In the genomic region with DNA sequence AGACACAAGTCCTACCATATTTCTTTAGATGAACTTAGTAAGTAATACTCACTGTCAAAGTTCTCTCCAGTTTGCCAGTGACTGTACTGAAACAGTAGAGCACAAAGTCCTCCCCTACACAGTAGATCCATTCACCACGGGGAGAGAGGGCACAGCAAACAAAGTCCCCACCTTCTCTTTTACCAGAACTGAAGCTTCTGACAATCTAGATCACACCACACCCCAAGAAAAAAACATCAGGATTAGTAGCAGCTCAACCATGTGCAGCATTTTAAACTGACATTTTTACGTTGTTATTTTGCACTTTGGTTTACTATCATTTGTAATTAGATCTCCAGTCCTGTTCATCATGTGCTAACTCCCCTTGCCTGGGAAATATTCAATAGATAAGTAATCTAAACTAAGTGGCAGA, we compare ENCODE assay signal across 23 cellular contexts. TPM values are rescaled to one million over a fixed set of nuclear protein-coding genes. Genes with fewer than 3 reads are reported as not detected.
A peak's percentile ranks its signal among the peaks of the same experiment; 100 is the strongest.
DNase-seq lines count a peak whose midpoint lies in the region; ATAC-seq, FAIRE-seq and TF ChIP-seq lines count a peak whose summit lies in the region.
"Had no signal": no experiment of that assay in that cellular context is flagged by ENCODE, and none has a peak within 500 bp of the region (broad histone marks: within the 10 kb centered on the region; RNA-seq: fewer than 3 reads in every experiment).

No MANE protein-coding gene starts in this region.

- H3K9me3 ChIP-seq in HepG2 (ENCODE audit: low read length) (no peaks in the 10 kb centered on the region), right lobe of liver (no peaks in the 10 kb centered on the region), BE2C (no peaks in the 10 kb centered on the region)
- H3K9me3 ChIP-seq: MG63 had no signal

- H3K4me1 Mint-ChIP-seq in activated CD4-positive, alpha-beta T cell treated with anti-CD3 and anti-CD28 coated beads for 36 hours: peaks cover 25% of the 10 kb centered on the region
- H3K4me1 Mint-ChIP-seq in memory B cell: peaks cover 15% of the 10 kb centered on the region

- WGBS in HepG2 (ENCODE audit: low lambda C conversion rate): 0% methylated on average over 2 of the region's 2 CpGs
- 67% methylated on average over 2 of the region's 2 CpGs for WGBS in right lobe of liver (ENCODE audit: insufficient coverage, low coverage, low lambda C conversion rate, missing lambda C conversion rate)

- peak overlapping the region; percentile 49 for H3K9ac ChIP-seq in HepG2 (ENCODE audit: insufficient read depth, low read depth, low read length)
- H3K9ac ChIP-seq: GM23248 had no signal

- H3K9me3 Mint-ChIP-seq in activated CD4-positive, alpha-beta T cell treated with anti-CD3 and anti-CD28 coated beads for 36 hours (ENCODE audit: low read depth): no peaks in the 10 kb centered on the region
- peaks cover 3% of the 10 kb centered on the region for H3K9me3 Mint-ChIP-seq in memory B cell
- H3K9me3 Mint-ChIP-seq: H9, HFFc6 had no signal

- H3K79me2 ChIP-seq in HepG2 (ENCODE audit: insufficient read depth, low read length): no peaks in the 10 kb centered on the region

- H3K27ac ChIP-seq in HepG2 (ENCODE audit: extremely low read length, insufficient read depth, low read length) (peak overlapping the region; percentile 80), right lobe of liver (no peak overlapping the region), RWPE1 (no peak overlapping the region)
- H3K27ac ChIP-seq: 22Rv1, GM23248 had no signal

- H3K27ac Mint-ChIP-seq in activated CD4-positive, alpha-beta T cell treated with anti-CD3 and anti-CD28 coated beads for 36 hours: peak overlapping the region; percentile 30
- H3K27ac Mint-ChIP-seq in memory B cell: peak overlapping the region; percentile 14
- H3K27ac Mint-ChIP-seq: H9, HFFc6 had no signal

- H3K36me3 Mint-ChIP-seq in activated CD4-positive, alpha-beta T cell treated with anti-CD3 and anti-CD28 coated beads for 36 hours (ENCODE audit: low read depth): peaks cover 49% of the 10 kb centered on the region
- H3K36me3 Mint-ChIP-seq in memory B cell: peaks cover 30% of the 10 kb centered on the region

- TF ChIP-seq CTCF in HepG2 (CRISPR knock-in tag; IDR thresholded peaks at IDR 0.05) (no peak), right lobe of liver (IDR thresholded peaks at IDR 0.05) (no peak), RWPE1 (conservative IDR thresholded peaks at IDR 0.05; ENCODE audit: low read depth) (no peak), BE2C (IDR thresholded peaks at IDR 0.05; ENCODE audit: low read depth, low read length) (no peak)

- peaks cover 29% of the 10 kb centered on the region for H3K4me1 ChIP-seq in HepG2 (ENCODE audit: insufficient read depth, low read length)
- H3K4me1 ChIP-seq in right lobe of liver: peaks cover 0 to 11% (median 5%) of the 10 kb centered on the region in 4 donors
- no peaks in the 10 kb centered on the region for H3K4me1 ChIP-seq in BE2C

- in situ Hi-C loops in HepG2 (cut with HindIII; ENCODE audit: extremely low pct_ligation_motif_present, low pct_unique_long_range_greater_than_20kb): no loop called here

- H3K4me3 ChIP-seq in HepG2 (replicated peaks in 1 of 3; ENCODE audit: insufficient read depth in 1 of 3, low read depth in 2 of 3, low read length in 3 of 3) (no peak overlapping the region), right lobe of liver (no peak overlapping the region), BE2C (ENCODE audit: low read depth, low read length) (no peak overlapping the region)
- H3K4me3 ChIP-seq: GM23248, K562, MG63 had no signal

- 0 out of 4 replicates have a peak, but pooled peaks of 1 of the 2 experiments have one; percentile 31 for TF ChIP-seq POLR2A in HepG2 (IDR thresholded peaks at IDR 0.05; ENCODE audit: insufficient read depth in 1 of 2, low read depth in 2 of 2, low read length in 2 of 2)
- no peak for TF ChIP-seq POLR2A in right lobe of liver (IDR thresholded peaks at IDR 0.05)

- intact Hi-C loops in activated CD4-positive, alpha-beta T cell treated with anti-CD3 and anti-CD28 coated beads for 36 hours (cut with DNase I, micrococcal nuclease): no loop called here
- intact Hi-C loops in HepG2 (cut with micrococcal nuclease; ENCODE audit: unreplicated experiment): no loop called here
- intact Hi-C loops in right lobe of liver (cut with DNase I): no loop called here

- H3K36me3 ChIP-seq in HepG2 (replicated peaks in 1 of 2; ENCODE audit: control insufficient read depth in 1 of 2, insufficient read depth in 2 of 2, low read length in 2 of 2): peaks cover 10 to 40% of the 10 kb centered on the region in 2 experiments
- H3K36me3 ChIP-seq in right lobe of liver: peaks cover 0 to 38% (median 4%) of the 10 kb centered on the region in 4 donors
- H3K36me3 ChIP-seq in BE2C: peaks cover 36% of the 10 kb centered on the region

- H4K20me1 ChIP-seq in HepG2 (ENCODE audit: insufficient read depth, low read length): no peaks in the 10 kb centered on the region

- no peaks in the 10 kb centered on the region for H3K27me3 Mint-ChIP-seq in activated CD4-positive, alpha-beta T cell treated with anti-CD3 and anti-CD28 coated beads for 36 hours
- H3K27me3 Mint-ChIP-seq in memory B cell: no peaks in the 10 kb centered on the region

- no peaks in the 10 kb centered on the region for H3K27me3 ChIP-seq in HepG2 (ENCODE audit: control insufficient read depth in 1 of 2, insufficient read depth in 2 of 2, low read length in 2 of 2)
- no peaks in the 10 kb centered on the region for H3K27me3 ChIP-seq in right lobe of liver
- H3K27me3 ChIP-seq in BE2C: no peaks in the 10 kb centered on the region
- H3K27me3 ChIP-seq: MG63 had no signal

- no peak overlapping the region for H2AFZ ChIP-seq in HepG2 (ENCODE audit: low read length)
- H2AFZ ChIP-seq: GM23248 had no signal

- TF ChIP-seq EP300 in HepG2 (IDR thresholded peaks at IDR 0.05; ENCODE audit: low read depth in 2 of 2, low read length in 2 of 2) (peak; percentile 15 to 64; a peak in 2 of 4 replicates), HepG2 (CRISPR knock-in tag; IDR thresholded peaks at IDR 0.05; ENCODE audit: borderline replicate concordance) (no peak)

- peak overlapping the region; percentile 59 for H3K4me2 ChIP-seq in HepG2 (ENCODE audit: low read depth, low read length)

- H3K4me3 Mint-ChIP-seq in activated CD4-positive, alpha-beta T cell treated with anti-CD3 and anti-CD28 coated beads for 36 hours: no peak overlapping the region
- no peak overlapping the region for H3K4me3 Mint-ChIP-seq in memory B cell
- H3K4me3 Mint-ChIP-seq: H9, HFFc6 had no signal

- DNase-seq in activated CD4-positive, alpha-beta T cell treated with anti-CD3 and anti-CD28 coated beads for 36 hours: no peak
- DNase-seq in activated CD4-positive, alpha-beta T cell treated with anti-CD3 and anti-CD28 coated beads, Interleukin-2, amount 50 U/mL, for 1 hour: no peak
- peak; percentile 92 for DNase-seq in HepG2 (ENCODE audit: low spot score)
- no peak for DNase-seq in right lobe of liver
- no peak for DNase-seq in memory B cell (ENCODE audit: low spot score in 2 of 2)
- no peak for DNase-seq in RWPE1 (ENCODE audit: low spot score)
- DNase-seq in BE2C: no peak
- DNase-seq: C1 segment of cervical spinal cord, GM23248, H9, HFFc6, MG63, NCI-H1417, NCI-H1694 treated with DMSO at 0.1 percent for 48 hours, NCI-H2081 treated with DMSO at 0.1 percent for 48 hours, NCI-H446, NCI-H526 treated with DMSO at 0.1 percent for 48 hours, SHP77 treated with DMSO at 0.1 percent for 48 hours had no signal

- POLR2A ChIA-PET in activated CD4-positive, alpha-beta T cell treated with anti-CD3 and anti-CD28 coated beads for 36 hours (lab: Charles Lee): interaction anchor here (1.0 kb wide), 1 partner anchor 23 kb away, joined by 3 read pairs; a partner anchor contains a TSS
- POLR2A ChIA-PET in HepG2 (lab: Yijun Ruan, JAX) (interaction anchor here (0.6 to 3.9 kb wide), 6 partner anchors 9 to 242 kb away, joined by 3 to 36 read pairs (median 5); a partner anchor contains a TSS), RWPE1 (lab: Yijun Ruan, JAX; ENCODE audit: low non-redundant PET) (no interaction called here)

- FAIRE-seq in HepG2 (lab: Jason Lieb, UNC): peak; percentile 100
- FAIRE-seq: G401.6, GM12892, K562 had no signal

- BruUV-seq in HepG2 (replicated peaks; lab: Mats Ljungman, UMichigan): no TSS peak

- no peak for TF ChIP-seq RAD21 in HepG2 (CRISPR knock-in tag; IDR thresholded peaks at IDR 0.05)

- CTCF ChIA-PET in activated CD4-positive, alpha-beta T cell treated with anti-CD3 and anti-CD28 coated beads for 36 hours (lab: Charles Lee): interaction anchor here (0.9 kb wide), 1 partner anchor 10 kb away, joined by 3 read pairs; no protein-coding TSS in a partner anchor
- CTCF ChIA-PET in HepG2 (lab: Yijun Ruan, JAX; ENCODE audit: low intra/inter-chr PET ratio, low total read pairs): no interaction called here
- CTCF ChIA-PET in RWPE1 (lab: Yijun Ruan, JAX): interaction anchor here (0.6 to 0.7 kb wide), 2 partner anchors 38 to 428 kb away, joined by 3 to 4 read pairs; no protein-coding TSS in a partner anchor

- ATAC-seq in activated CD4-positive, alpha-beta T cell treated with anti-CD3 and anti-CD28 coated beads for 36 hours: no peak
- ATAC-seq in HepG2 (peak; percentile 98), right lobe of liver (no peak), memory B cell (ENCODE audit: low read depth) (no peak), HG03571 (IDR thresholded peaks at IDR 0.05; ENCODE audit: unreplicated experiment) (no peak)
- ATAC-seq: K562 had no signal

RNA-seq across cellular contexts. Expression of a gene that starts 23.0 kb away (rescaled TPM):
- total RNA-seq in activated CD4-positive, alpha-beta T cell treated with anti-CD3 and anti-CD28 coated beads for 36 hours: 100 to 1,000 TPM; 198 to 266 TPM
- total RNA-seq in HepG2 (2016; rRNA removed; fragmentation: Illumina TruSeq; extraction: Trizol) (306 and 476 TPM in 2 replicates), right lobe of liver (100 to 1,000 TPM in 2 of 6 experiments, 10 to 100 TPM in 4; 60.1 to 130 (median 93.9) TPM)
- total RNA-seq in HepG2 (2016; cell fraction: cytosol; rRNA removed; fragmentation: Illumina TruSeq; extraction: Trizol; ENCODE audit: low read depth): 42.9 and 56.4 TPM in 2 replicates
- 309 and 474 TPM in 2 replicates for total RNA-seq in HepG2 (2016; cell fraction: insoluble cytoplasmic fraction; rRNA removed; fragmentation: Illumina TruSeq; extraction: Trizol)
- 79.1 and 92.3 TPM in 2 replicates for total RNA-seq in HepG2 (2016; cell fraction: membrane; rRNA removed; fragmentation: Illumina TruSeq; extraction: Trizol)
- total RNA-seq in HepG2 (2016; cell fraction: nucleus; rRNA removed; fragmentation: Illumina TruSeq; extraction: Trizol): 126 TPM in 2 replicates
- polyA plus RNA-seq in HepG2 (2011; rRNA removed): 95.9 and 102 TPM in 2 replicates
- 43.2 and 82.0 TPM in 2 replicates for polyA plus RNA-seq in HepG2 (2011; cell fraction: cytosol; rRNA removed)
- 19.9 and 31.3 TPM in 2 replicates for polyA plus RNA-seq in HepG2 (2011; cell fraction: nucleus; rRNA removed)
- 102 and 153 TPM in 2 replicates for polyA plus RNA-seq in HepG2 (2012)
- 26.1 and 28.0 TPM in 2 replicates for polyA plus RNA-seq in HepG2 (2016; cell fraction: cytosol; fragmentation: Illumina TruSeq; extraction: Trizol; ENCODE audit: low read depth)
- polyA plus RNA-seq in HepG2 (2016; cell fraction: insoluble cytoplasmic fraction; fragmentation: Illumina TruSeq; extraction: Trizol; ENCODE audit: low read depth): 484 and 519 TPM in 2 replicates
- 42.3 and 49.5 TPM in 2 replicates for polyA plus RNA-seq in HepG2 (2016; cell fraction: membrane; fragmentation: Illumina TruSeq; extraction: Trizol; ENCODE audit: low read depth)
- polyA plus RNA-seq in HepG2 (2016; cell fraction: nucleus; fragmentation: Illumina TruSeq; extraction: Trizol; ENCODE audit: insufficient read depth, low read depth): 166 and 181 TPM in 2 replicates
- polyA minus RNA-seq in HepG2 (2011; rRNA and poly(A)+ RNA removed; ENCODE audit: low replicate concordance): 73.7 and 236 TPM in 2 replicates
- polyA minus RNA-seq in HepG2 (2011; cell fraction: cytosol; rRNA and poly(A)+ RNA removed): 80.4 and 96.1 TPM in 2 replicates
- 51.5 and 96.6 TPM in 2 replicates for polyA minus RNA-seq in HepG2 (2011; cell fraction: nucleus; rRNA and poly(A)+ RNA removed)
- 159 TPM for polyA plus RNA-seq in BE2C (2012; ENCODE audit: insufficient read depth, insufficient read length, low read depth)

RNA-seq across cellular contexts. Expression of a gene that starts 28.4 kb away (rescaled TPM):
- 10 to 100 TPM; 23.2 to 29.6 TPM for total RNA-seq in activated CD4-positive, alpha-beta T cell treated with anti-CD3 and anti-CD28 coated beads for 36 hours
- total RNA-seq in HepG2 (2016; rRNA removed; fragmentation: Illumina TruSeq; extraction: Trizol) (36.6 and 51.5 TPM in 2 replicates), right lobe of liver (10 to 100 TPM in 2 of 6 experiments, 1 to 10 TPM in 4; 7.0 to 10.4 (median 8.5) TPM)
- 3.1 and 3.9 TPM in 2 replicates for total RNA-seq in HepG2 (2016; cell fraction: cytosol; rRNA removed; fragmentation: Illumina TruSeq; extraction: Trizol; ENCODE audit: low read depth)
- total RNA-seq in HepG2 (2016; cell fraction: insoluble cytoplasmic fraction; rRNA removed; fragmentation: Illumina TruSeq; extraction: Trizol): 36.2 and 50.8 TPM in 2 replicates
- total RNA-seq in HepG2 (2016; cell fraction: membrane; rRNA removed; fragmentation: Illumina TruSeq; extraction: Trizol): 8.5 and 9.5 TPM in 2 replicates
- total RNA-seq in HepG2 (2016; cell fraction: nucleus; rRNA removed; fragmentation: Illumina TruSeq; extraction: Trizol): 17.2 and 19.0 TPM in 2 replicates
- 12.4 and 12.9 TPM in 2 replicates for polyA plus RNA-seq in HepG2 (2011; rRNA removed)
- polyA plus RNA-seq in HepG2 (2011; cell fraction: cytosol; rRNA removed): 7.3 and 9.6 TPM in 2 replicates
- 4.2 and 5.2 TPM in 2 replicates for polyA plus RNA-seq in HepG2 (2011; cell fraction: nucleus; rRNA removed)
- 10.5 and 14.2 TPM in 2 replicates for polyA plus RNA-seq in HepG2 (2012)
- polyA plus RNA-seq in HepG2 (2016; cell fraction: cytosol; fragmentation: Illumina TruSeq; extraction: Trizol; ENCODE audit: low read depth): 1.4 and 1.8 TPM in 2 replicates
- 30.6 and 31.7 TPM in 2 replicates for polyA plus RNA-seq in HepG2 (2016; cell fraction: insoluble cytoplasmic fraction; fragmentation: Illumina TruSeq; extraction: Trizol; ENCODE audit: low read depth)
- 2.9 and 3.4 TPM in 2 replicates for polyA plus RNA-seq in HepG2 (2016; cell fraction: membrane; fragmentation: Illumina TruSeq; extraction: Trizol; ENCODE audit: low read depth)
- 15.2 TPM in 2 replicates for polyA plus RNA-seq in HepG2 (2016; cell fraction: nucleus; fragmentation: Illumina TruSeq; extraction: Trizol; ENCODE audit: insufficient read depth, low read depth)
- polyA minus RNA-seq in HepG2 (2011; rRNA and poly(A)+ RNA removed; ENCODE audit: low replicate concordance): 13.5 and 23.0 TPM in 2 replicates
- polyA minus RNA-seq in HepG2 (2011; cell fraction: cytosol; rRNA and poly(A)+ RNA removed): 13.7 and 17.2 TPM in 2 replicates
- polyA minus RNA-seq in HepG2 (2011; cell fraction: nucleus; rRNA and poly(A)+ RNA removed): 13.6 and 16.0 TPM in 2 replicates
- polyA plus RNA-seq in BE2C (2012; ENCODE audit: insufficient read depth, insufficient read length, low read depth): 11.1 TPM

RNA-seq across cellular contexts. Expression of a gene that starts 46.6 kb away (rescaled TPM):
- total RNA-seq in activated CD4-positive, alpha-beta T cell treated with anti-CD3 and anti-CD28 coated beads for 36 hours: 10 to 100 TPM; 49.4 to 49.7 TPM
- total RNA-seq in HepG2 (2016; rRNA removed; fragmentation: Illumina TruSeq; extraction: Trizol) (44.9 and 54.0 TPM in 2 replicates), right lobe of liver (10 to 100 TPM; 11.4 to 23.2 (median 15.3) TPM)
- 13.8 and 14.5 TPM in 2 replicates for total RNA-seq in HepG2 (2016; cell fraction: cytosol; rRNA removed; fragmentation: Illumina TruSeq; extraction: Trizol; ENCODE audit: low read depth)
- 42.9 and 56.1 TPM in 2 replicates for total RNA-seq in HepG2 (2016; cell fraction: insoluble cytoplasmic fraction; rRNA removed; fragmentation: Illumina TruSeq; extraction: Trizol)
- total RNA-seq in HepG2 (2016; cell fraction: membrane; rRNA removed; fragmentation: Illumina TruSeq; extraction: Trizol): 24.3 and 24.9 TPM in 2 replicates
- total RNA-seq in HepG2 (2016; cell fraction: nucleus; rRNA removed; fragmentation: Illumina TruSeq; extraction: Trizol): 26.7 and 27.1 TPM in 2 replicates
- polyA plus RNA-seq in HepG2 (2011; rRNA removed): 22.4 and 23.1 TPM in 2 replicates
- polyA plus RNA-seq in HepG2 (2011; cell fraction: cytosol; rRNA removed): 13.4 and 19.6 TPM in 2 replicates
- 14.2 and 19.9 TPM in 2 replicates for polyA plus RNA-seq in HepG2 (2011; cell fraction: nucleus; rRNA removed)
- 27.9 and 33.6 TPM in 2 replicates for polyA plus RNA-seq in HepG2 (2012)
- polyA plus RNA-seq in HepG2 (2016; cell fraction: cytosol; fragmentation: Illumina TruSeq; extraction: Trizol; ENCODE audit: low read depth): 10.1 and 11.8 TPM in 2 replicates
- polyA plus RNA-seq in HepG2 (2016; cell fraction: insoluble cytoplasmic fraction; fragmentation: Illumina TruSeq; extraction: Trizol; ENCODE audit: low read depth): 53.4 and 56.9 TPM in 2 replicates
- 20.0 and 20.3 TPM in 2 replicates for polyA plus RNA-seq in HepG2 (2016; cell fraction: membrane; fragmentation: Illumina TruSeq; extraction: Trizol; ENCODE audit: low read depth)
- 42.2 and 47.7 TPM in 2 replicates for polyA plus RNA-seq in HepG2 (2016; cell fraction: nucleus; fragmentation: Illumina TruSeq; extraction: Trizol; ENCODE audit: insufficient read depth, low read depth)
- 14.2 and 29.7 TPM in 2 replicates for polyA minus RNA-seq in HepG2 (2011; rRNA and poly(A)+ RNA removed; ENCODE audit: low replicate concordance)
- 7.2 and 11.6 TPM in 2 replicates for polyA minus RNA-seq in HepG2 (2011; cell fraction: cytosol; rRNA and poly(A)+ RNA removed)
- polyA minus RNA-seq in HepG2 (2011; cell fraction: nucleus; rRNA and poly(A)+ RNA removed): 34.4 and 47.7 TPM in 2 replicates
- polyA plus RNA-seq in BE2C (2012; ENCODE audit: insufficient read depth, insufficient read length, low read depth): 43.6 TPM
